20 cellular contexts compared by ENCODE assay signal in genomic region chr2:33373986-33374385, GRCh38.
A peak's percentile ranks its signal among the peaks of the same experiment; 100 is the strongest.
DNase-seq lines count a peak whose midpoint lies in the region; ATAC-seq and TF ChIP-seq lines count a peak whose summit lies in the region.
"Had no signal": no experiment of that assay in that cellular context is flagged by ENCODE, and none has a peak within 500 bp of the region (broad histone marks: within the 10 kb centered on the region; RNA-seq: fewer than 3 reads in every experiment).

No MANE protein-coding gene starts in this region.

- H3K27me3 ChIP-seq in PC-3 (ENCODE audit: low read length) (no peaks in the 10 kb centered on the region), trophoblast cell (ENCODE audit: insufficient read depth, low read length) (no peaks in the 10 kb centered on the region)
- H3K27me3 ChIP-seq: SJCRH30, stomach had no signal

- H3K36me3 ChIP-seq in PC-3 (ENCODE audit: low read depth, low read length) (no peaks in the 10 kb centered on the region), trophoblast cell (ENCODE audit: control insufficient read depth in 1 of 2, insufficient read depth in 2 of 2, low read length in 2 of 2) (no peaks in the 10 kb centered on the region)
- H3K36me3 ChIP-seq: SJCRH30 had no signal

- H3K27ac ChIP-seq in PC-3 (ENCODE audit: low read length) (peak overlapping the region; percentile 30), trophoblast cell (ENCODE audit: low read depth, low read length) (no peak overlapping the region)
- H3K27ac ChIP-seq: SJCRH30, stomach had no signal

- intact Hi-C loops in PC-3 (cut with micrococcal nuclease), result loop anchor here (1.0 to 10.0 kb wide), 4 partner anchors 72 to 599 kb away; no protein-coding TSS in a partner anchor

- TF ChIP-seq CTCF in AG09319 (IDR thresholded peaks at IDR 0.05; ENCODE audit: low read depth, low read length), result no peak
- TF ChIP-seq CTCF in PC-3 (conservative IDR thresholded peaks at IDR 0.05; ENCODE audit: low read depth, low read length), result no peak
- no peak for TF ChIP-seq CTCF in WTC11 (IDR thresholded peaks at IDR 0.05)
- TF ChIP-seq CTCF in type B pancreatic cell (conservative IDR thresholded peaks at IDR 0.05), result no peak

- H3K4me1 ChIP-seq in PC-3 (ENCODE audit: insufficient read depth, low read length), result peaks cover 8% of the 10 kb centered on the region; the same call in 1 of the 2 replicates
- peaks cover 0 to 2% of the 10 kb centered on the region in 2 experiments for H3K4me1 ChIP-seq in trophoblast cell (ENCODE audit: control insufficient read depth in 1 of 2, insufficient read depth in 2 of 2, low read length in 2 of 2)

- no peak overlapping the region for H3K14ac ChIP-seq in trophoblast cell (ENCODE audit: low read length)

- BruUV-seq in PC-3 (replicated peaks; lab: Mats Ljungman, UMichigan), result no TSS peak

- H3F3A ChIP-seq in PC-3 (ENCODE audit: low read length, unreplicated experiment), result no peaks in the 10 kb centered on the region

- H3K79me1 ChIP-seq in trophoblast cell (ENCODE audit: low read length), result no peaks in the 10 kb centered on the region

- H3K9ac ChIP-seq in PC-3 (ENCODE audit: low read length), result peak overlapping the region; percentile 20
- no peak overlapping the region for H3K9ac ChIP-seq in trophoblast cell (ENCODE audit: low read length)

- no peaks in the 10 kb centered on the region for H4K20me1 ChIP-seq in PC-3 (ENCODE audit: low read length)

- no peak overlapping the region for H3K23ac ChIP-seq in trophoblast cell (ENCODE audit: low read length)

- no peak overlapping the region for H4K8ac ChIP-seq in trophoblast cell (ENCODE audit: low read depth, low read length)

- H2BK12ac ChIP-seq in trophoblast cell (ENCODE audit: low read length), result no peak overlapping the region

- no peak overlapping the region for H2AK5ac ChIP-seq in trophoblast cell (ENCODE audit: low read length)

- H2BK5ac ChIP-seq in trophoblast cell (ENCODE audit: low read depth, low read length, poor library complexity), result no peak overlapping the region

- no peaks in the 10 kb centered on the region for H3K27me3 Mint-ChIP-seq in WTC11 (ENCODE audit: low read depth)
- no peaks in the 10 kb centered on the region for H3K27me3 Mint-ChIP-seq in type B pancreatic cell
- H3K27me3 Mint-ChIP-seq: B cell, brain had no signal

- H3K27ac Mint-ChIP-seq in WTC11 (no peak overlapping the region), type B pancreatic cell (no peak overlapping the region)
- H3K27ac Mint-ChIP-seq: B cell, brain, nephron had no signal

- H2AFZ ChIP-seq in PC-3 (ENCODE audit: low read length) (no peak overlapping the region), trophoblast cell (ENCODE audit: insufficient read depth, low read length, poor library complexity) (no peak overlapping the region)

- H3K4me2 ChIP-seq in PC-3 (ENCODE audit: low read length) (no peak overlapping the region), trophoblast cell (ENCODE audit: low read length) (no peak overlapping the region)

- H3K79me2 ChIP-seq in PC-3 (ENCODE audit: low read length), result no peaks in the 10 kb centered on the region
- H3K79me2 ChIP-seq in trophoblast cell (ENCODE audit: control insufficient read depth, insufficient read depth, low read length, poor library complexity), result no peaks in the 10 kb centered on the region

- no peak overlapping the region for H3K18ac ChIP-seq in trophoblast cell (ENCODE audit: low read length)

- DNase-seq in AG09319 (ENCODE audit: extremely low read depth, low read depth) (peak; percentile 72), PC-3 (peak; percentile 11), fibroblast of peridontal ligament (ENCODE audit: extremely low read depth) (peak; percentile 73), trophoblast cell (peak; percentile 75 to 95), WTC11 (ENCODE audit: low spot score) (no peak), amniotic stem cell (lab: John Stamatoyannopoulos, UW) (no peak), type B pancreatic cell (ENCODE audit: extremely low spot score, unreplicated experiment) (no peak)
- DNase-seq: activated CD4-positive, alpha-beta T cell treated with anti-CD3 and anti-CD28 coated beads for 4 hours; activated CD8-positive, alpha-beta memory T cell treated with anti-CD3 and anti-CD28 coated beads, Interleukin-2, amount 50 U/mL, for 4 hours; activated gamma-delta T cell treated with Interleukin-2 at 50 U/mL for 16 hours; DMS 273 treated with DMSO at 0.1 percent for 48 hours; NCI-H1694; NCI-H446; SJCRH30; stomach had no signal

- H4K12ac ChIP-seq in trophoblast cell (ENCODE audit: low read depth, low read length), result no peak overlapping the region

- H3K36me3 Mint-ChIP-seq in WTC11 (no peaks in the 10 kb centered on the region), type B pancreatic cell (no peaks in the 10 kb centered on the region)
- H3K36me3 Mint-ChIP-seq: brain had no signal

- WGBS in trophoblast cell (ENCODE audit: extremely low coverage, insufficient coverage, insufficient read length), result no CpG with 5 or more reads among the region's 5 CpGs

- H3K4ac ChIP-seq in trophoblast cell (ENCODE audit: low read depth, low read length), result no peak overlapping the region

- POLR2A ChIA-PET in PC-3 (lab: Charles Lee; ENCODE audit: unreplicated experiment), result no interaction called here
- POLR2A ChIA-PET in WTC11 (lab: Charles Lee), result no interaction called here

- H2BK120ac ChIP-seq in trophoblast cell (ENCODE audit: insufficient read depth, low read length, poor library complexity), result no peak overlapping the region

- H4K91ac ChIP-seq in trophoblast cell (ENCODE audit: low read depth, low read length), result no peak overlapping the region

- no peak overlapping the region for H3K4me3 ChIP-seq in PC-3 (ENCODE audit: low read length)
- no peak overlapping the region for H3K4me3 ChIP-seq in trophoblast cell (ENCODE audit: low read depth, low read length)
- H3K4me3 ChIP-seq: SJCRH30, stomach had no signal

- H3K4me1 Mint-ChIP-seq in WTC11, result peaks cover 20% of the 10 kb centered on the region
- peaks cover 6% of the 10 kb centered on the region for H3K4me1 Mint-ChIP-seq in type B pancreatic cell (ENCODE audit: unreplicated experiment)
- H3K4me1 Mint-ChIP-seq: B cell had no signal

- CTCF ChIA-PET in PC-3 (lab: Charles Lee) (no interaction called here), WTC11 (lab: Charles Lee) (no interaction called here)

- H3K9me3 Mint-ChIP-seq in WTC11, result no peaks in the 10 kb centered on the region
- H3K9me3 Mint-ChIP-seq in type B pancreatic cell, result no peaks in the 10 kb centered on the region
- H3K9me3 Mint-ChIP-seq: brain, nephron had no signal

- no peaks in the 10 kb centered on the region for H3K9me2 ChIP-seq in PC-3 (replicated peaks; ENCODE audit: low read length)

- H3K4me3 Mint-ChIP-seq in WTC11, result no peak overlapping the region
- H3K4me3 Mint-ChIP-seq in type B pancreatic cell, result no peak overlapping the region
- H3K4me3 Mint-ChIP-seq: B cell, brain, nephron had no signal

- ATAC-seq in PC-3 (no peak), HG02588 (IDR thresholded peaks at IDR 0.05; ENCODE audit: unreplicated experiment) (no peak), WTC11 (no peak)
- ATAC-seq: HCT116 had no signal

- H3K9me3 ChIP-seq in PC-3 (ENCODE audit: low read length) (no peaks in the 10 kb centered on the region), trophoblast cell (ENCODE audit: insufficient read depth, low read depth, low read length) (no peaks in the 10 kb centered on the region)
- H3K9me3 ChIP-seq: SJCRH30, stomach had no signal

TF ChIP-seq in WTC11, 78 proteins besides CTCF, POLR2A, EP300 and RAD21:
- TF ChIP-seq TEAD4 (CRISPR knock-in tag; IDR thresholded peaks at IDR 0.05), result no peak
- TF ChIP-seq, protein P1, sequence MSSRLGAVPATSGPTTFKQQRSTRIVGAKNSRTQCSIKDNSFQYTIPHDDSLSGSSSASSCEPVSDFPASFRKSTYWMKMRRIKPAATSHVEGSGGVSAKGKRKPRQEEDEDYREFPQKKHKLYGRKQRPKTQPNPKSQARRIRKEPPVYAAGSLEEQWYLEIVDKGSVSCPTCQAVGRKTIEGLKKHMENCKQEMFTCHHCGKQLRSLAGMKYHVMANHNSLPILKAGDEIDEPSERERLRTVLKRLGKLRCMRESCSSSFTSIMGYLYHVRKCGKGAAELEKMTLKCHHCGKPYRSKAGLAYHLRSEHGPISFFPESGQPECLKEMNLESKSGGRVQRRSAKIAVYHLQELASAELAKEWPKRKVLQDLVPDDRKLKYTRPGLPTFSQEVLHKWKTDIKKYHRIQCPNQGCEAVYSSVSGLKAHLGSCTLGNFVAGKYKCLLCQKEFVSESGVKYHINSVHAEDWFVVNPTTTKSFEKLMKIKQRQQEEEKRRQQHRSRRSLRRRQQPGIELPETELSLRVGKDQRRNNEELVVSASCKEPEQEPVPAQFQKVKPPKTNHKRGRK (CRISPR knock-in tag; IDR thresholded peaks at IDR 0.05; ENCODE audit: borderline replicate concordance), result no peak

Comparison
In these comparisons a context has a peak if more than half of its experiments do, and no peak if none do; other contexts are left out.
1. DNase-seq: peak in AG09319 (single experiment), PC-3 (single experiment), fibroblast of peridontal ligament (single experiment) and trophoblast cell (2 of 2); none in WTC11 (single experiment), amniotic stem cell (single experiment) and type B pancreatic cell (single experiment).